Comparison of ENCODE assay signal across 23 cellular contexts in the genomic region with DNA sequence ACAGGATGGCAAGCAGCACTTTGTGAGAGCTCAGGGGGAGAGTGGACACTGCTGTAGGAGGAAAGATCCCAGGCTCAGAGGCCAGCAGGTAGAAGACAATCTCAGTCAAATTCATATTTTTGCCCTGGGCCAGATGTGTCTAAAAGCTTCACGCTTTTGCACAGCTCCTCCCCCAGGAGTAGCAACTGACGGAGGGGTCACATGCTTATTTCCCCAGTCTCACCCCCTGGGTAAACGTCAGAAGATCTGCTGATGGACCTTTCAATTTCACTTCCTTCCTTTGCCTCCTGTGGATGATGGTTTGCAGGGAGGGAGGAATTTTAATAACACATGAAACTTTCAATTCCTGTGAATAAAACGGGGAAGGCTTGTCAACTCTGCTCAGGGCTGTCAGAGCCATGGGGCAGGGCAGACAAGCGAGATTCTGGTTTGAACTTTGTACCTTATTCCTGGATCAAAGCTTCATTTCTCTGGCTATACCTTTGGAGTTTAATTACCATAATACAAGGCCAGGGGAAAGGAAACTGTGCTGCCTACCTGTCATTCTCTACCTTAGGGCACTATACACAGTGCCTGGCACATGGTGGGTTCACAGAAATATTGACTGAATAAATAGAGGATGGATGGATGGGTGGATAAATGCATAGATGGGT. TPM values are rescaled to one million over a fixed set of nuclear protein-coding genes. Genes with fewer than 3 reads are reported as not detected.
"Had no signal": no experiment of that assay in that cellular context is flagged by ENCODE, and none has a peak within 500 bp of the region (broad histone marks: within the 10 kb centered on the region; RNA-seq: fewer than 3 reads in every experiment).

No MANE protein-coding gene starts in this region.

- H3K36me3 ChIP-seq: colonic mucosa, esophagus muscularis mucosa, transverse colon, vagina had no signal

- H3K27ac ChIP-seq: colonic mucosa, esophagus muscularis mucosa, transverse colon, vagina had no signal

- FAIRE-seq: kidney had no signal

- H3K9me3 ChIP-seq: colonic mucosa, esophagus muscularis mucosa, transverse colon, vagina had no signal

- H3K27me3 ChIP-seq: colonic mucosa, transverse colon, vagina had no signal

- ATAC-seq: activated CD8-positive, alpha-beta T cell treated with anti-CD3 and anti-CD28 coated beads, Interleukin-2, amount 10 ng/mL, durations not matched to agents 7 days and 5 days; activated naive CD4-positive, alpha-beta T cell treated with anti-CD3 and anti-CD28 coated beads, Interleukin-2, amount 50 U/mL, for 72 hours; left ventricle myocardium superior; natural killer cell treated with Interleukin-12 subunit alpha and Interleukin-12 subunit beta and Interleukin-15 and Interleukin-18, amount 100 ng/mL, for 72 hours; stimulated activated naive CD8-positive, alpha-beta T cell treated with anti-CD3 and anti-CD28 coated beads, Interleukin-15, Interleukin-2, amounts not matched to agents 100 U/mL and 50 U/mL, for 24 hours had no signal

- H3K4me3 ChIP-seq: colonic mucosa, esophagus muscularis mucosa, transverse colon, vagina had no signal

- DNase-seq: activated CD4-positive, alpha-beta T cell treated with anti-CD3 and anti-CD28 coated beads, Interleukin-2, amount 10 ng/mL, durations not matched to agents 24 days and 14 days; activated CD4-positive, CD25-positive, alpha-beta regulatory T cell; activated CD8-positive, alpha-beta memory T cell treated with anti-CD3 and anti-CD28 coated beads, Interleukin-2, amount 50 U/mL, for 4 hours; activated CD8-positive, alpha-beta T cell treated with anti-CD3 and anti-CD28 coated beads, Interleukin-2, amount 10 ng/mL, durations not matched to agents 7 days and 5 days; activated effector memory CD4-positive, alpha-beta T cell treated with anti-CD3 and anti-CD28 coated beads, Interleukin-2, amount 50 U/mL, for 16 hours; activated T-cell treated with anti-CD3 and anti-CD28 coated beads, Interleukin-2, amount 50 U/mL, for 48 hours; colonic mucosa; glutamatergic neuron; hypothalamus; kidney; left ventricle myocardium superior; mesenchymal stem cell; nucleus accumbens; stimulated activated CD4-positive, alpha-beta T cell treated with anti-CD3 and anti-CD28 coated beads, Interleukin-4, amount 100 ng/mL, for 4 hours; stimulated activated CD8-positive, alpha-beta memory T cell treated with anti-CD3 and anti-CD28 coated beads, Interleukin-4, amount 100 ng/mL, for 48 hours; stimulated activated naive CD8-positive, alpha-beta T cell treated with anti-CD3 and anti-CD28 coated beads, Interleukin-15, Interleukin-2, amounts not matched to agents 100 U/mL and 50 U/mL, for 24 hours; transverse colon had no signal

- H3K4me1 ChIP-seq: colonic mucosa, esophagus muscularis mucosa, transverse colon, vagina had no signal

RNA-seq across cellular contexts. Expression of a gene that starts 41.0 kb away (rescaled TPM):
- total RNA-seq: colonic mucosa, esophagus muscularis mucosa, fibroblast of villous mesenchyme, kidney, left ventricle myocardium superior, posterior vena cava, transverse colon, vagina had no signal
